In genomic region chr4:152112887-152113286, GRCh38 we compare ENCODE assay signal across 14 cellular contexts.
DNase-seq lines count a peak whose midpoint lies in the region; ATAC-seq, FAIRE-seq and TF ChIP-seq lines count a peak whose summit lies in the region.
"Had no signal": no experiment of that assay in that cellular context is flagged by ENCODE, and none has a peak within 500 bp of the region (broad histone marks: within the 10 kb centered on the region; RNA-seq: fewer than 3 reads in every experiment).

No MANE protein-coding gene starts in this region.

- peak overlapping the region; percentile 64 for H3K27ac Mint-ChIP-seq in astrocyte (ENCODE audit: unreplicated experiment)

- H3K36me3 Mint-ChIP-seq in astrocyte (ENCODE audit: low read depth, unreplicated experiment), result no peaks in the 10 kb centered on the region

- no peaks in the 10 kb centered on the region for H4K20me1 ChIP-seq in astrocyte (ENCODE audit: insufficient read depth, low read length)

- H2AFZ ChIP-seq in astrocyte (ENCODE audit: low read depth, low read length), result no peak overlapping the region

- H3K9me3 ChIP-seq in astrocyte (ENCODE audit: insufficient read depth, low read depth, low read length), result no peaks in the 10 kb centered on the region
- H3K9me3 ChIP-seq: gastrocnemius medialis had no signal

- H3K4me1 Mint-ChIP-seq in astrocyte (ENCODE audit: low read depth, unreplicated experiment), result no peaks in the 10 kb centered on the region

- H3K4me2 ChIP-seq in astrocyte (ENCODE audit: low read length), result no peak overlapping the region

- no peaks in the 10 kb centered on the region for H3K79me2 ChIP-seq in astrocyte (ENCODE audit: insufficient read depth, low read length)

- no peaks in the 10 kb centered on the region for H3K4me1 ChIP-seq in astrocyte (ENCODE audit: insufficient read depth, low read length)

- H3K9me3 Mint-ChIP-seq in astrocyte (ENCODE audit: unreplicated experiment), result peaks cover 14% of the 10 kb centered on the region

- H3K4me3 Mint-ChIP-seq in astrocyte (ENCODE audit: unreplicated experiment), result no peak overlapping the region

- no peak overlapping the region for H3K9ac ChIP-seq in astrocyte (ENCODE audit: low read length)

- TF ChIP-seq CTCF in GM20000 (IDR thresholded peaks at IDR 0.05; ENCODE audit: extremely low read depth, missing control alignments) (no peak), astrocyte (IDR thresholded peaks at IDR 0.05; ENCODE audit: insufficient read depth, low read depth, low read length) (no peak)

- peak; percentile 37 for DNase-seq in GM18507 (ENCODE audit: extremely low spot score, insufficient read length, low read depth)
- peak; percentile 51 for DNase-seq in GM20000 (ENCODE audit: low spot score)
- no peak for DNase-seq in astrocyte (ENCODE audit: low read depth)
- no peak for DNase-seq in frontal cortex (ENCODE audit: low spot score in 2 of 2)
- no peak for DNase-seq in cerebellar cortex (ENCODE audit: low spot score)
- DNase-seq in GM03348 (ENCODE audit: low spot score), result no peak
- DNase-seq in activated T-cell treated with anti-CD3 and anti-CD28 coated beads for 4 hours, result no peak
- DNase-seq: activated CD8-positive, alpha-beta memory T cell treated with anti-CD3 and anti-CD28 coated beads, Interleukin-2, amount 50 U/mL, for 4 hours; Calu3; gastrocnemius medialis; left ventricle myocardium superior; NCI-H2171 treated with DMSO at 0.1 percent for 48 hours had no signal

- peak; percentile 92 for FAIRE-seq in GM18507 (lab: Jason Lieb, UNC)
- FAIRE-seq in astrocyte (lab: Jason Lieb, UNC), result no peak
- FAIRE-seq in frontal cortex (lab: Jason Lieb, UNC), result no peak

- no peak overlapping the region for H3K27ac ChIP-seq in astrocyte (ENCODE audit: low read depth, low read length)
- H3K27ac ChIP-seq: SK-N-MC had no signal

- ATAC-seq in HG03095 (IDR thresholded peaks at IDR 0.05; ENCODE audit: unreplicated experiment), result peak; percentile 62
- ATAC-seq: gastrocnemius medialis, left ventricle myocardium superior had no signal

- no peak overlapping the region for H3K4me3 ChIP-seq in astrocyte (ENCODE audit: insufficient read depth, low read depth, low read length)
- H3K4me3 ChIP-seq: gastrocnemius medialis, SK-N-MC had no signal

- H3K36me3 ChIP-seq in astrocyte (ENCODE audit: insufficient read depth, low read length), result no peaks in the 10 kb centered on the region
- H3K36me3 ChIP-seq: gastrocnemius medialis had no signal

- peaks cover 27% of the 10 kb centered on the region for H3K27me3 Mint-ChIP-seq in astrocyte (ENCODE audit: low read depth, unreplicated experiment)

- H3K27me3 ChIP-seq in astrocyte (ENCODE audit: insufficient read depth, low read length), result peaks cover 3% of the 10 kb centered on the region
- H3K27me3 ChIP-seq: gastrocnemius medialis had no signal

Comparison
In these comparisons a context has a peak if more than half of its experiments do, and no peak if none do; other contexts are left out.
1. DNase-seq: peak in GM18507 (single experiment) and GM20000 (single experiment); none in astrocyte (single experiment), frontal cortex (0 of 2), cerebellar cortex (single experiment), GM03348 (single experiment) and activated T-cell treated with anti-CD3 and anti-CD28 coated beads for 4 hours (single experiment).